ENCODE assay signal across 9 cellular contexts in the genomic region with DNA sequence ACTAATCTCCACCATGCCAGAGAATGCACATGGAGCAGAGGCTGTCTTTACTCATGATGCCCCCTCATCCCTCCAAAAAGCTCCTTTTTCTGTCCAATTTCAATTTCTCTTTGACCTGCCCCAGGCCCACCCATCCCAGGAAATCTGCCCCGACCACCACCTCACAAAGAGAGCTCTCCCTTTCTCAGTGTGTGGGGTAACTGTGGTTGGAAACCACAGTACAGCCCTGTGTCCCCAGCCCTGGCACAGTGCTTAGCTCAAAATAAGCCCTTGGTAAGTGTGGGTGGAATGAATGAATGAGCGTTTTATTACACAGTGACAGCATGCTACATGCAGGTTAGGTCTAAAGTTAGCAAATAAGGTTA. TPM values are rescaled to one million over a fixed set of nuclear protein-coding genes. Genes with fewer than 3 reads are reported as not detected.
DNase-seq lines count a peak whose midpoint lies in the region; ATAC-seq, FAIRE-seq and TF ChIP-seq lines count a peak whose summit lies in the region.
"Had no signal": no experiment of that assay in that cellular context is flagged by ENCODE, and none has a peak within 500 bp of the region (broad histone marks: within the 10 kb centered on the region; RNA-seq: fewer than 3 reads in every experiment).

No MANE protein-coding gene starts in this region.

- H3K27ac ChIP-seq in angular gyrus (ENCODE audit: low read depth, low read length) (peak overlapping the region; percentile 58), upper lobe of right lung (peak overlapping the region; percentile 24)

- ATAC-seq in Right ventricle myocardium inferior (peak; percentile 3), HG03159 (IDR thresholded peaks at IDR 0.05; ENCODE audit: unreplicated experiment) (peak; percentile 26), upper lobe of right lung (no peak)

- intact Hi-C loops in Right ventricle myocardium inferior (cut with DNase I) (loop anchor here (2.0 to 5.0 kb wide), 2 partner anchors 44 to 123 kb away; a partner anchor contains a TSS), cardiac septum (cut with DNase I) (no loop called here), upper lobe of right lung (cut with DNase I) (no loop called here)

- no peak for DNase-seq in Right ventricle myocardium inferior (ENCODE audit: missing footprints)
- DNase-seq in cardiac septum (ENCODE audit: low spot score), result no peak
- DNase-seq in upper lobe of right lung, result no peak
- no peak for DNase-seq in activated effector memory CD4-positive, alpha-beta T cell treated with Interleukin-2 at 50 U/mL for 16 hours
- no peak for DNase-seq in GM19239 (ENCODE audit: insufficient read length, low spot score)
- no peak for DNase-seq in GM03348 (ENCODE audit: low spot score)
- DNase-seq: CD8-positive, alpha-beta T cell had no signal

- no peaks in the 10 kb centered on the region for H3K27me3 ChIP-seq in upper lobe of right lung

- no peaks in the 10 kb centered on the region for H3K36me3 ChIP-seq in upper lobe of right lung

- peaks cover 22% of the 10 kb centered on the region for H3K4me1 ChIP-seq in upper lobe of right lung

- FAIRE-seq in GM19239 (lab: Jason Lieb, UNC), result no peak

- no peak for TF ChIP-seq CTCF in upper lobe of right lung (IDR thresholded peaks at IDR 0.05)

- H3K9me3 ChIP-seq in upper lobe of right lung, result no peaks in the 10 kb centered on the region

- H3K4me3 ChIP-seq in upper lobe of right lung, result no peak overlapping the region

RNA-seq across cellular contexts. Expression of a gene that starts 43.7 kb away (rescaled TPM):
- total RNA-seq in Right ventricle myocardium inferior, result 91.9 TPM
- total RNA-seq in cardiac septum, result 75.1 TPM
- total RNA-seq in upper lobe of right lung, result 78.9 TPM
